In genomic region chrX:111006119-111006518, GRCh38 we compare ENCODE assay signal across 17 cellular contexts.
"Had no signal": no experiment of that assay in that cellular context is flagged by ENCODE, and none has a peak within 500 bp of the region (broad histone marks: within the 10 kb centered on the region; RNA-seq: fewer than 3 reads in every experiment).

No MANE protein-coding gene starts in this region.

- H3K4me1 ChIP-seq: breast epithelium, testis, upper lobe of left lung had no signal

- H3K36me3 ChIP-seq: breast epithelium, upper lobe of left lung had no signal

- ATAC-seq: activated T-helper 17 cell treated with anti-CD3 and anti-CD28 coated beads, Interleukin-2, amount 50 U/mL, for 72 hours; right cardiac atrium; stimulated activated naive CD8-positive, alpha-beta T cell treated with anti-CD3 and anti-CD28 coated beads, Interleukin-15, amount 100 ng/mL, for 72 hours had no signal

- DNase-seq: activated CD4-positive, alpha-beta T cell treated with anti-CD3 and anti-CD28 coated beads, Interleukin-2, amount 50 U/mL, for 1 hour; activated naive CD4-positive, alpha-beta T cell treated with Interleukin-2 at 50 U/mL for 16 hours; activated T-cell treated with anti-CD3 and anti-CD28 coated beads for 4 hours; aorta; dermis blood vessel endothelial cell; endodermal cell; erythroblast; hippocampal formation; nephron progenitor cell; occipital lobe; right cardiac atrium; stimulated activated naive CD8-positive, alpha-beta T cell treated with anti-CD3 and anti-CD28 coated beads, Interleukin-15, amount 100 ng/mL, for 72 hours; testis; upper lobe of left lung had no signal

- H3K9me3 ChIP-seq: breast epithelium, testis, upper lobe of left lung had no signal

- H3K27me3 ChIP-seq: testis, upper lobe of left lung had no signal

- H3K4me3 ChIP-seq: breast epithelium, skin epidermis, testis, upper lobe of left lung had no signal

- H3K27ac ChIP-seq: breast epithelium, skin epidermis, testis, upper lobe of left lung had no signal
